ENCODE assay signal across 10 cellular contexts in the genomic region with DNA sequence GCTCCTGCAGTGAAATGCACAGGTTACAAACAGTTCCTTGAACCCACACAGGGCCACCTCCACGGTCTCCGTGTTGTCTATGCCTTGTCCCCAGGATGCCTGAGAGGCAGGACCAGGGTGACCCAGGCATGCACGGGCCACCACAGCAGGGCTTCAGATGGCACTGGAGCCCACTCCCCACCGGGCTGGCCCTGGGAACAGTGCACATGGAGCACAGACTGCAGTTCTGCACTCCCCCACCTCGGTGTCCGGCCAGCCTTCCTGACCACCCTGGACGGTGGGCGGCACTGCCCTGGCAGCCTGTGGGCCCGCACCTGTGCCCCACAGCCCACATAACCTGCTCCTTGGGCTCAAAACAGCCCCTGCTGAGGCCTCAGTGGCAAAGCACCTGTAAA. TPM values are rescaled to one million over a fixed set of nuclear protein-coding genes. Genes with fewer than 3 reads are reported as not detected.
DNase-seq lines count a peak whose midpoint lies in the region; ATAC-seq and TF ChIP-seq lines count a peak whose summit lies in the region.
"Had no signal": no experiment of that assay in that cellular context is flagged by ENCODE, and none has a peak within 500 bp of the region (broad histone marks: within the 10 kb centered on the region; RNA-seq: fewer than 3 reads in every experiment).

No MANE protein-coding gene starts in this region.

- H4K8ac ChIP-seq in mesenchymal stem cell (ENCODE audit: low read length): no peak overlapping the region

- no peak for TF ChIP-seq CTCF in upper lobe of left lung (IDR thresholded peaks at IDR 0.05)

- H3K9me3 Mint-ChIP-seq in activated CD4-positive, alpha-beta memory T cell treated with anti-CD3 and anti-CD28 coated beads for 36 hours: no peaks in the 10 kb centered on the region

- POLR2A ChIA-PET in activated CD4-positive, alpha-beta memory T cell treated with anti-CD3 and anti-CD28 coated beads for 36 hours (lab: Charles Lee): interaction anchor here (0.8 to 4.9 kb wide), 8 partner anchors 11 to 85 kb away, joined by 3 to 47 read pairs (median 5); a partner anchor contains a TSS

- H2BK120ac ChIP-seq in mesenchymal stem cell (ENCODE audit: low read depth, low read length): no peak overlapping the region

- no peaks in the 10 kb centered on the region for H3K9me3 ChIP-seq in mesenchymal stem cell (ENCODE audit: control insufficient read depth, low read length)
- no peaks in the 10 kb centered on the region for H3K9me3 ChIP-seq in upper lobe of left lung
- H3K9me3 ChIP-seq: left lung had no signal

- peak overlapping the region in 1 of 2 experiments; percentile 35 for H2BK12ac ChIP-seq in mesenchymal stem cell (ENCODE audit: low read length in 2 of 2)

- peak; percentile 53 for DNase-seq in Right ventricle myocardium inferior (ENCODE audit: missing footprints)
- no peak for DNase-seq in cardiac septum (ENCODE audit: low spot score)
- no peak for DNase-seq in activated CD4-positive, alpha-beta memory T cell treated with anti-CD3 and anti-CD28 coated beads for 36 hours
- no peak for DNase-seq in mesenchymal stem cell
- no peak for DNase-seq in upper lobe of left lung
- no peak for DNase-seq in hippocampal formation (lab: John Stamatoyannopoulos, UW)
- no peak for DNase-seq in NCI-H1930 (lab: John Stamatoyannopoulos, UW)
- DNase-seq in NCI-H524 treated with DMSO at 0.1 percent for 48 hours (lab: John Stamatoyannopoulos, UW): no peak

- H2BK15ac ChIP-seq in mesenchymal stem cell (ENCODE audit: low read depth, poor library complexity, severe bottlenecking): no peak overlapping the region

- H3K36me3 ChIP-seq in mesenchymal stem cell (ENCODE audit: control insufficient read depth in 1 of 2, insufficient read depth in 2 of 2, low read depth in 1 of 2, low read length in 2 of 2): peaks cover 0 to 11% of the 10 kb centered on the region in 2 experiments
- no peaks in the 10 kb centered on the region for H3K36me3 ChIP-seq in upper lobe of left lung
- H3K36me3 ChIP-seq: left lung had no signal

- peak overlapping the region; percentile 83 for H3K4me3 Mint-ChIP-seq in activated CD4-positive, alpha-beta memory T cell treated with anti-CD3 and anti-CD28 coated beads for 36 hours

- intact Hi-C loops in Right ventricle myocardium inferior (cut with DNase I) (no loop called here), cardiac septum (cut with DNase I) (loop anchor here (5.0 kb wide), 1 partner anchor 41 kb away; a partner anchor contains a TSS)
- intact Hi-C loops in activated CD4-positive, alpha-beta memory T cell treated with anti-CD3 and anti-CD28 coated beads for 36 hours (cut with micrococcal nuclease): loop anchor here (5.0 to 10.0 kb wide), 2 partner anchors 89 to 752 kb away; a partner anchor contains a TSS

- no peak for TF ChIP-seq POLR2A in upper lobe of left lung (IDR thresholded peaks at IDR 0.05)

- no peak overlapping the region for H2AK5ac ChIP-seq in mesenchymal stem cell (ENCODE audit: low read length, severe bottlenecking)

- H3K36me3 Mint-ChIP-seq in activated CD4-positive, alpha-beta memory T cell treated with anti-CD3 and anti-CD28 coated beads for 36 hours: no peaks in the 10 kb centered on the region

- no peak overlapping the region for H3K4me3 ChIP-seq in mesenchymal stem cell (ENCODE audit: insufficient read depth in 1 of 2, low read depth in 1 of 2, low read length in 2 of 2)
- H3K4me3 ChIP-seq in upper lobe of left lung: no peak overlapping the region
- H3K4me3 ChIP-seq: left lung had no signal

- H3K4me2 ChIP-seq in mesenchymal stem cell (ENCODE audit: low read length, poor library complexity, severe bottlenecking): no peak overlapping the region

- no peak for TF ChIP-seq EP300 in upper lobe of left lung (IDR thresholded peaks at IDR 0.05)

- peak overlapping the region; percentile 96 for H3K27ac Mint-ChIP-seq in activated CD4-positive, alpha-beta memory T cell treated with anti-CD3 and anti-CD28 coated beads for 36 hours

- peaks cover 16% of the 10 kb centered on the region for H3K79me1 ChIP-seq in mesenchymal stem cell (replicated peaks; ENCODE audit: low read length, poor library complexity, severe bottlenecking)

- ATAC-seq in Right ventricle myocardium inferior: no peak
- no peak for ATAC-seq in upper lobe of left lung (ENCODE audit: low FRiP score in 2 of 2)
- ATAC-seq: left lung, right cardiac atrium had no signal

- WGBS in mesenchymal stem cell: 93% methylated on average over 9 of the region's 9 CpGs
- WGBS in upper lobe of left lung, 2 donors: 80 to 92% methylated on average over 6 to 9 of the region's 9 CpGs

- peak overlapping the region; percentile 30 for H4K91ac ChIP-seq in mesenchymal stem cell (ENCODE audit: low read length)

- CTCF ChIA-PET in activated CD4-positive, alpha-beta memory T cell treated with anti-CD3 and anti-CD28 coated beads for 36 hours (lab: Charles Lee): interaction anchor here (1.4 kb wide), 1 partner anchor 21 kb away, joined by 3 read pairs; no protein-coding TSS in a partner anchor

- H2AFZ ChIP-seq in mesenchymal stem cell (ENCODE audit: low read depth, low read length): no peak overlapping the region

- H3K4ac ChIP-seq in mesenchymal stem cell (ENCODE audit: low read depth in 1 of 2, low read length in 2 of 2): no peak overlapping the region

- H3K4me1 ChIP-seq in mesenchymal stem cell (ENCODE audit: control insufficient read depth, insufficient read depth, low read depth, low read length) (peaks cover 72% of the 10 kb centered on the region), upper lobe of left lung (peaks cover 66 to 90% (median 80%) of the 10 kb centered on the region in 4 donors)

- no peak overlapping the region for H3K23ac ChIP-seq in mesenchymal stem cell (ENCODE audit: low read length in 2 of 2)

- H3K9ac ChIP-seq in mesenchymal stem cell (ENCODE audit: low read length): no peak overlapping the region

- peak overlapping the region in 1 of 2 experiments; percentile 62 for H3K14ac ChIP-seq in mesenchymal stem cell (ENCODE audit: low read length in 2 of 2)

- no peaks in the 10 kb centered on the region for H3K27me3 ChIP-seq in mesenchymal stem cell (ENCODE audit: control insufficient read depth in 1 of 2, insufficient read depth in 1 of 2, low read length in 2 of 2)
- no peaks in the 10 kb centered on the region for H3K27me3 ChIP-seq in upper lobe of left lung
- H3K27me3 ChIP-seq: left lung had no signal

- H3K27me3 Mint-ChIP-seq in activated CD4-positive, alpha-beta memory T cell treated with anti-CD3 and anti-CD28 coated beads for 36 hours: no peaks in the 10 kb centered on the region

- no peak overlapping the region for H2BK5ac ChIP-seq in mesenchymal stem cell (ENCODE audit: low read depth, low read length, poor library complexity, severe bottlenecking)

- H3K18ac ChIP-seq in mesenchymal stem cell (ENCODE audit: low read depth in 1 of 2, low read length in 2 of 2): peak overlapping the region in 1 of 2 experiments; percentile 32

- H3K27ac ChIP-seq in mesenchymal stem cell (ENCODE audit: low read length, poor library complexity, severe bottlenecking) (no peak overlapping the region), upper lobe of left lung (peak overlapping the region; percentile 27 to 78 (median 72))

- H3K4me1 Mint-ChIP-seq in activated CD4-positive, alpha-beta memory T cell treated with anti-CD3 and anti-CD28 coated beads for 36 hours (ENCODE audit: low read depth): peaks cover 87% of the 10 kb centered on the region

RNA-seq across cellular contexts. Expression of a gene that starts 14.3 kb away (rescaled TPM):
- 23.5 TPM for total RNA-seq in Right ventricle myocardium inferior
- 26.7 TPM for total RNA-seq in cardiac septum
- 10 to 100 TPM; 42.0 to 46.0 TPM for total RNA-seq in activated CD4-positive, alpha-beta memory T cell treated with anti-CD3 and anti-CD28 coated beads for 36 hours
- 65.2 TPM for polyA plus RNA-seq in mesenchymal stem cell (2013, experiment 1 of 2)
- polyA plus RNA-seq in mesenchymal stem cell (2013, experiment 2 of 2): 65.7 TPM
- total RNA-seq in upper lobe of left lung: 10 to 100 TPM; 48.5 to 60.8 (median 53.2) TPM

RNA-seq across cellular contexts. Expression of a gene that starts 41.5 kb away (rescaled TPM):
- 6.1 TPM for total RNA-seq in Right ventricle myocardium inferior
- total RNA-seq in cardiac septum: 4.3 TPM
- 10 to 100 TPM; 12.0 to 14.5 TPM for total RNA-seq in activated CD4-positive, alpha-beta memory T cell treated with anti-CD3 and anti-CD28 coated beads for 36 hours
- polyA plus RNA-seq in mesenchymal stem cell (2013, experiment 1 of 2): 4.5 TPM
- polyA plus RNA-seq in mesenchymal stem cell (2013, experiment 2 of 2): 4.4 TPM
- 10 to 100 TPM; 12.6 to 26.5 (median 13.8) TPM for total RNA-seq in upper lobe of left lung

RNA-seq across cellular contexts. Expression of a gene that starts 44.2 kb away (rescaled TPM):
- total RNA-seq in Right ventricle myocardium inferior: 17.3 TPM
- total RNA-seq in cardiac septum: 23.7 TPM
- 10 to 100 TPM; 50.8 TPM for total RNA-seq in activated CD4-positive, alpha-beta memory T cell treated with anti-CD3 and anti-CD28 coated beads for 36 hours
- polyA plus RNA-seq in mesenchymal stem cell (2013, experiment 1 of 2): 21.5 TPM
- polyA plus RNA-seq in mesenchymal stem cell (2013, experiment 2 of 2): 20.3 TPM
- 10 to 100 TPM; 10.8 to 38.6 (median 22.0) TPM for total RNA-seq in upper lobe of left lung
